Comparison of ENCODE assay signal across 8 cellular contexts in genomic region chr6:27865952-27866369, GRCh38. TPM values are rescaled to one million over a fixed set of nuclear protein-coding genes. Genes with fewer than 3 reads are reported as not detected.
A peak's percentile ranks its signal among the peaks of the same experiment; 100 is the strongest.
DNase-seq lines count a peak whose midpoint lies in the region; ATAC-seq, FAIRE-seq and TF ChIP-seq lines count a peak whose summit lies in the region.

No MANE protein-coding gene starts in this region.

- CTCF ChIA-PET in K562 (lab: Yijun Ruan, JAX; ENCODE audit: low intra/inter-chr PET ratio) = no interaction called here

- TF ChIP-seq EP300 in K562 (IDR thresholded peaks at IDR 0.05; ENCODE audit: low read length) = no peak

- intact Hi-C loops in K562 (cut with micrococcal nuclease) (loop anchor here (1.0 to 2.0 kb wide), 2 partner anchors 27 kb away; a partner anchor contains a TSS), right lobe of liver (cut with DNase I) (no loop called here)

- 50% methylated on average over 17 of the region's 17 CpGs for WGBS in K562 (ENCODE audit: insufficient coverage, low coverage, missing lambda C conversion rate)
- WGBS in right lobe of liver (ENCODE audit: insufficient coverage, low coverage, low lambda C conversion rate, missing lambda C conversion rate) = 3% methylated on average over 16 of the region's 17 CpGs

- BruUV-seq in K562 (replicated peaks; lab: Mats Ljungman, UMichigan) = no TSS peak

- POLR2A ChIA-PET in K562 (lab: Yijun Ruan, JAX) = interaction anchor here (0.6 to 18.7 kb wide), 19 partner anchors 8 to 733 kb away, joined by 3 to 306 read pairs (median 12); a partner anchor contains a TSS

- no peaks in the 10 kb centered on the region for H3K36me3 ChIP-seq in CD4-positive, CD25-positive, alpha-beta regulatory T cell (ENCODE audit: control insufficient read depth, insufficient read depth, low read length)
- H3K36me3 ChIP-seq in NT2/D1 (ENCODE audit: insufficient read depth, insufficient read length, low read length) (no peaks in the 10 kb centered on the region), K562 (ENCODE audit: control insufficient read depth, insufficient read depth, low read length) (no peaks in the 10 kb centered on the region), right lobe of liver (no peaks in the 10 kb centered on the region), thoracic aorta (no peaks in the 10 kb centered on the region)

- H3K9ac ChIP-seq in NT2/D1 (ENCODE audit: insufficient read length, low read depth) (peak overlapping the region; percentile 93), K562 (ENCODE audit: insufficient read depth in 1 of 2, low read depth in 2 of 2, low read length in 2 of 2) (peak overlapping the region; percentile 74 to 87)

- peaks cover 16 to 51% (median 34%) of the 10 kb centered on the region in 4 donors for H3K4me1 Mint-ChIP-seq in CD4-positive, CD25-positive, alpha-beta regulatory T cell

- peak overlapping the region; percentile 86 for H3K27ac ChIP-seq in CD4-positive, CD25-positive, alpha-beta regulatory T cell (ENCODE audit: insufficient read depth, low read length, poor library complexity, severe bottlenecking)
- H3K27ac ChIP-seq in K562 (ENCODE audit: extremely low read depth, low read depth, low read length) (peak overlapping the region; percentile 68), right lobe of liver (peak overlapping the region in 1 of 3 donors; percentile 19), thoracic aorta (no peak overlapping the region)

- no peaks in the 10 kb centered on the region for H3K36me3 Mint-ChIP-seq in CD4-positive, CD25-positive, alpha-beta regulatory T cell

- peak overlapping the region; percentile 48 to 99 (median 98) for H3K27ac Mint-ChIP-seq in CD4-positive, CD25-positive, alpha-beta regulatory T cell

- peak in 1 of 3 donors; percentile 13 for DNase-seq in CD4-positive, CD25-positive, alpha-beta regulatory T cell
- peak; percentile 63 for DNase-seq in NT2/D1 (ENCODE audit: low read depth, low spot score)
- peak in 1 of 4 experiments; percentile 47 for DNase-seq in K562 (ENCODE audit: extremely low read depth in 1 of 4, low spot score in 3 of 4)
- DNase-seq in right lobe of liver = no peak
- DNase-seq in thoracic aorta (ENCODE audit: low spot score) = no peak
- no peak for DNase-seq in iPS-NIHi11 (ENCODE audit: low spot score)

- H3K4me2 ChIP-seq in K562 (ENCODE audit: insufficient read depth, low read length) = peak overlapping the region; percentile 67

- FAIRE-seq in K562 (lab: Jason Lieb, UNC) = no peak

- no peaks in the 10 kb centered on the region for H3K9me3 ChIP-seq in CD4-positive, CD25-positive, alpha-beta regulatory T cell (ENCODE audit: control insufficient read depth in 2 of 2, low read length in 2 of 2)
- H3K9me3 ChIP-seq in NT2/D1 (ENCODE audit: insufficient read depth, low read length) (no peaks in the 10 kb centered on the region), K562 (replicated peaks; ENCODE audit: control insufficient read depth, insufficient read depth, low read depth, low read length) (no peaks in the 10 kb centered on the region), right lobe of liver (no peaks in the 10 kb centered on the region), thoracic aorta (no peaks in the 10 kb centered on the region)

- H3K4me1 ChIP-seq in CD4-positive, CD25-positive, alpha-beta regulatory T cell (ENCODE audit: control insufficient read depth, insufficient read depth, low read length, poor library complexity, severe bottlenecking) = peaks cover 30% of the 10 kb centered on the region
- H3K4me1 ChIP-seq in NT2/D1 (ENCODE audit: insufficient read depth, insufficient read length) (no peaks in the 10 kb centered on the region), K562 (replicated peaks in 1 of 2; ENCODE audit: control insufficient read depth in 2 of 2, insufficient read depth in 2 of 2, low read length in 2 of 2) (peaks cover 13 to 15% of the 10 kb centered on the region in 2 experiments; a peak in 4 of 5 replicates), right lobe of liver (peaks cover 0 to 18% (median 7%) of the 10 kb centered on the region in 4 donors), thoracic aorta (ENCODE audit: control insufficient read depth in 1 of 2, low read depth in 2 of 2) (peaks cover 8 to 28% of the 10 kb centered on the region in 2 donors)

- no peak for TF ChIP-seq CTCF in K562 (IDR thresholded peaks at IDR 0.05 in 2 of 3, conservative IDR thresholded peaks at IDR 0.05 in 1 of 3; ENCODE audit: insufficient read depth in 2 of 3, low read depth in 1 of 3, low read length in 3 of 3)
- TF ChIP-seq CTCF in right lobe of liver (IDR thresholded peaks at IDR 0.05) = no peak
- TF ChIP-seq CTCF in thoracic aorta (IDR thresholded peaks at IDR 0.05) = no peak

- H3K27me3 Mint-ChIP-seq in CD4-positive, CD25-positive, alpha-beta regulatory T cell = peaks cover 18% of the 10 kb centered on the region

- H2AFZ ChIP-seq in K562 (ENCODE audit: low read depth, low read length) = no peak overlapping the region

- H3K9me3 Mint-ChIP-seq in CD4-positive, CD25-positive, alpha-beta regulatory T cell = peaks cover 0 to 2% (median 0%) of the 10 kb centered on the region in 7 donors

- H3K27me3 ChIP-seq in CD4-positive, CD25-positive, alpha-beta regulatory T cell (ENCODE audit: control insufficient read depth, insufficient read depth, low read length) = no peaks in the 10 kb centered on the region
- H3K27me3 ChIP-seq in NT2/D1 (ENCODE audit: insufficient read depth, insufficient read length) (no peaks in the 10 kb centered on the region), K562 (ENCODE audit: control insufficient read depth in 2 of 2, insufficient read depth in 2 of 2, low read length in 2 of 2) (no peaks in the 10 kb centered on the region), right lobe of liver (no peaks in the 10 kb centered on the region), thoracic aorta (replicated peaks; ENCODE audit: insufficient read depth) (no peaks in the 10 kb centered on the region)

- TF ChIP-seq POLR2A in K562 (conservative IDR thresholded peaks at IDR 0.05) (peak; percentile 69), right lobe of liver (IDR thresholded peaks at IDR 0.05) (no peak)

- peak overlapping the region; percentile 90 for H3K4me3 ChIP-seq in CD4-positive, CD25-positive, alpha-beta regulatory T cell (ENCODE audit: low read depth, low read length)
- H3K4me3 ChIP-seq in NT2/D1 (ENCODE audit: insufficient read length, low read depth) (peak overlapping the region; percentile 71), K562 (peak overlapping the region; percentile 43), right lobe of liver (peak overlapping the region; percentile 63 to 73 (median 66)), thoracic aorta (peak overlapping the region; percentile 91)

- ATAC-seq in CD4-positive, CD25-positive, alpha-beta regulatory T cell (ENCODE audit: low read depth in 2 of 2) = no peak
- ATAC-seq in GM21529 (IDR thresholded peaks at IDR 0.05; ENCODE audit: unreplicated experiment) (peak; percentile 11), K562 (peak; percentile 18), right lobe of liver (peak in 2 of 4 donors; percentile 1 to 3), thoracic aorta (ENCODE audit: insufficient number of reproducible peaks, low FRiP score, low read depth) (no peak), GM19463 (IDR thresholded peaks at IDR 0.05; ENCODE audit: unreplicated experiment) (no peak)

- no peaks in the 10 kb centered on the region for H4K20me1 ChIP-seq in K562 (replicated peaks; ENCODE audit: control insufficient read depth, insufficient read depth, low read length)

- H3K79me2 ChIP-seq in K562 (ENCODE audit: control insufficient read depth, insufficient read depth, low read length) = peaks cover 37% of the 10 kb centered on the region

- H3K9me1 ChIP-seq in K562 (ENCODE audit: control insufficient read depth, insufficient read depth, low read length) = no peaks in the 10 kb centered on the region

- H3K4me3 Mint-ChIP-seq in CD4-positive, CD25-positive, alpha-beta regulatory T cell = peak overlapping the region; percentile 94 to 100 (median 99)

- TF ChIP-seq RAD21 in K562 (CRISPR knock-in tag; conservative IDR thresholded peaks at IDR 0.05 in 1 of 2, IDR thresholded peaks at IDR 0.05 in 1 of 2) = no peak

- in situ Hi-C loops in K562 (cut with MboI) = no loop called here

TF ChIP-seq in K562, 482 proteins besides CTCF, POLR2A, EP300 and RAD21 (continues in another document):
- no peak for TF ChIP-seq TOE1 (IDR thresholded peaks at IDR 0.05; ENCODE audit: borderline replicate concordance)
- TF ChIP-seq TOE1 (CRISPR knock-in tag; IDR thresholded peaks at IDR 0.05; ENCODE audit: borderline replicate concordance, low read depth) = 0 out of 2 replicates have a peak, but pooled peaks have one; percentile 33
- no peak for TF ChIP-seq SIN3B (IDR thresholded peaks at IDR 0.05; ENCODE audit: low read depth)

RNA-seq across cellular contexts. Expression of gene OR2B2, which starts 46.2 kb away (rescaled TPM):
- not detected for total RNA-seq in CD4-positive, CD25-positive, alpha-beta regulatory T cell
- polyA plus RNA-seq in CD4-positive, CD25-positive, alpha-beta regulatory T cell = not detected
- not detected in 2 replicates for total RNA-seq in K562 (2011; cell fraction: chromatin; rRNA removed; ENCODE audit: low replicate concordance)
- not detected in 2 replicates for total RNA-seq in K562 (2011; cell fraction: nucleolus; rRNA removed)
- total RNA-seq in K562 (2011; cell fraction: nucleoplasm; rRNA removed) = not detected in 2 replicates
- not detected in 2 replicates for total RNA-seq in K562 (2014; rRNA removed)
- total RNA-seq in K562 (2014; rRNA removed; fragmentation: Illumina TruSeq; extraction: Trizol) = not detected in 2 replicates
- total RNA-seq in K562 (2015; rRNA removed; fragmentation: Illumina TruSeq; extraction: Trizol) = not detected in 2 replicates
- not detected in 2 replicates for total RNA-seq in K562 (2021)
- polyA plus RNA-seq in K562 (2011; rRNA removed) = not detected in 2 replicates
- polyA plus RNA-seq in K562 (2011; cell fraction: cytosol; rRNA removed) = not detected in 2 replicates
- polyA plus RNA-seq in K562 (2011; cell fraction: nucleus; rRNA removed) = not detected in 2 replicates
- polyA plus RNA-seq in K562 (2012) = 0.14 and 0.57 TPM in 2 replicates
- polyA plus RNA-seq in K562 (2014; fragmentation: Illumina TruSeq; extraction: Trizol) = not detected in 2 replicates
- under 1 TPM in 1 of 2 experiments, not detected in 1; 0.24 TPM for polyA plus RNA-seq in K562 (2014; fragmentation: Nextera tagmentation; extraction: Ambion mirVana)
- polyA plus RNA-seq in K562 (2014; rRNA removed) = not detected in 2 replicates
- not detected in 2 replicates for polyA minus RNA-seq in K562 (2011; rRNA and poly(A)+ RNA removed)
- polyA minus RNA-seq in K562 (2011; cell fraction: cytosol; rRNA and poly(A)+ RNA removed) = not detected in 2 replicates
- polyA minus RNA-seq in K562 (2011; cell fraction: nucleus; rRNA and poly(A)+ RNA removed) = not detected in 2 replicates
- total RNA-seq in right lobe of liver = not detected
- not detected for total RNA-seq in thoracic aorta

Comparison
In these comparisons a context has a peak if more than half of its experiments do, and no peak if none do; other contexts are left out.
1. ATAC-seq: peak in GM21529 (single experiment) and K562 (single experiment); none in CD4-positive, CD25-positive, alpha-beta regulatory T cell (0 of 2), thoracic aorta (single experiment) and GM19463 (single experiment).
2. H3K27ac ChIP-seq: peak in CD4-positive, CD25-positive, alpha-beta regulatory T cell (single experiment) and K562 (single experiment); none in thoracic aorta (0 of 2).
3. Peak in every context shown above with its lines, with median percentiles within 50 percentile points of each other: H3K4me3 ChIP-seq.